17 cellular contexts compared by ENCODE assay signal in genomic region chr7:100744605-100745004, GRCh38. TPM values are rescaled to one million over a fixed set of nuclear protein-coding genes. Genes with fewer than 3 reads are reported as not detected.
"Had no signal": no experiment of that assay in that cellular context is flagged by ENCODE, and none has a peak within 500 bp of the region (broad histone marks: within the 10 kb centered on the region; RNA-seq: fewer than 3 reads in every experiment).

No MANE protein-coding gene starts in this region.

- H3K27ac Mint-ChIP-seq: activated CD4-positive, alpha-beta T cell treated with anti-CD3 and anti-CD28 coated beads, Interleukin-2, amount 10 ng/mL, durations not matched to agents 24 days and 14 days; activated naive CD4-positive, alpha-beta T cell treated with anti-CD3 and anti-CD28 coated beads, Interleukin-2, amount 50 U/mL, for 24 hours; nephron had no signal

- DNase-seq: activated CD4-positive, CD25-positive, alpha-beta regulatory T cell; activated CD8-positive, alpha-beta memory T cell treated with anti-CD3 and anti-CD28 coated beads, Interleukin-2, amount 50 U/mL, for 48 hours; activated effector memory CD4-positive, alpha-beta T cell treated with Interleukin-2 at 50 U/mL for 16 hours; amniotic stem cell; effector memory CD4-positive, alpha-beta T cell; stimulated activated CD4-positive, alpha-beta T cell treated with anti-CD3 and anti-CD28 coated beads, Interleukin-4, amount 100 ng/mL, for 4 hours had no signal

- H3K9me3 Mint-ChIP-seq: activated CD4-positive, alpha-beta T cell treated with anti-CD3 and anti-CD28 coated beads, Interleukin-2, amount 10 ng/mL, durations not matched to agents 24 days and 14 days; activated naive CD4-positive, alpha-beta T cell treated with anti-CD3 and anti-CD28 coated beads, Interleukin-2, amount 50 U/mL, for 24 hours had no signal

- H3K4me1 ChIP-seq: gastroesophageal sphincter had no signal

- H3K4me3 Mint-ChIP-seq: nephron had no signal

- H3K36me3 Mint-ChIP-seq: activated naive CD4-positive, alpha-beta T cell treated with anti-CD3 and anti-CD28 coated beads, Interleukin-2, amount 50 U/mL, for 24 hours had no signal

- H3K4me1 Mint-ChIP-seq: activated naive CD4-positive, alpha-beta T cell treated with anti-CD3 and anti-CD28 coated beads, Interleukin-2, amount 50 U/mL, for 24 hours; nephron had no signal

- H3K9me3 ChIP-seq: esophagus muscularis mucosa, gastroesophageal sphincter, heart left ventricle, spleen, tibial nerve had no signal

- H3K36me3 ChIP-seq: esophagus muscularis mucosa, gastroesophageal sphincter, heart left ventricle, spleen, tibial nerve had no signal

- H3K27ac ChIP-seq: esophagus muscularis mucosa, gastroesophageal sphincter, heart left ventricle, spleen, tibial nerve had no signal

RNA-seq across cellular contexts. Expression of gene ZAN, which starts 11.2 kb away (rescaled TPM):
- total RNA-seq: activated CD4-positive, alpha-beta T cell treated with anti-CD3 and anti-CD28 coated beads, Interleukin-2, amount 10 ng/mL, durations not matched to agents 24 days and 14 days; cardiac septum; dermis blood vessel endothelial cell; endothelial cell of umbilical vein; esophagus muscularis mucosa; gastroesophageal sphincter; heart left ventricle; spleen; tibial nerve had no signal
- polyA plus RNA-seq: endothelial cell of umbilical vein, heart left ventricle had no signal

RNA-seq across cellular contexts. Expression of gene EPO, which starts 24.3 kb away (rescaled TPM):
- total RNA-seq: cardiac septum, dermis blood vessel endothelial cell, endothelial cell of umbilical vein, esophagus muscularis mucosa, gastroesophageal sphincter, heart left ventricle had no signal
- polyA plus RNA-seq: endothelial cell of umbilical vein, heart left ventricle had no signal
